ENCODE assay signal across 10 cellular contexts in the genomic region with DNA sequence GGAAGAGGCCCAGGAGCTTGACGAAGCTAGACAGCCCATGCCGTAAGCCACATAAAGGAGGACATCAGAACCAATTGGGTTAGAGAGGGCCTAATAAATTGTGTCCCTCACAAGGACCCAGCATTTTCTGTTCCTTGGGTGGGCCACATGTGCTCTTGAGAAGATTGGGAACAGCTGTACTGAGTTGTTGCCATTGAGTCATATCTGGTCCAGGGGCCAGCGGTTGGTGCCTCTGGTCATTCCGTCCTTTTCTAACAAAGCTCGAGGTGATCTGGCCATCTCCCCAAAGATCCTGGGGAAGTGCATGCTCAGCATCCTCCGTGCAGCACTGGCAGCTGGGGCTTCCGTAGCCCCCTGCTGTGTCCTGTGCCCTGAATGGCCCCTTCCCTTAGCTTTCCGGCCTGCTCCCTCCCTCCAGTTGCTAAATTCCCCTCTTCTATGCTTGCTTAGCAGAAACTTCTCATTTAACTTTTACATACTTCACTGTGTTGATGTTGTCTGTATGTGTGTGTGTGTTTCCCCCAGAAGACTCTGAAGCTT.
"Had no signal": no experiment of that assay in that cellular context is flagged by ENCODE, and none has a peak within 500 bp of the region (broad histone marks: within the 10 kb centered on the region; RNA-seq: fewer than 3 reads in every experiment).

No MANE protein-coding gene starts in this region.

- H3K27ac Mint-ChIP-seq: activated naive CD4-positive, alpha-beta T cell treated with anti-CD3 and anti-CD28 coated beads, Interleukin-2, amount 50 U/mL, for 24 hours; dendritic cell treated with granulocyte-macrophage colony-stimulating factor and Interleukin-4, amounts not matched to agents 40 ng/mL and 50 ng/mL, for 4 days; stimulated activated memory B cell treated with anti-CD40 and anti-IgM and Interleukin-4, amounts not matched to agents 10 μg/mL and 1 μg/mL and 100 μg/mL, for 72 hours had no signal

- ATAC-seq: stimulated activated memory B cell treated with anti-CD40 and anti-IgM and Interleukin-4, amounts not matched to agents 10 μg/mL and 1 μg/mL and 100 μg/mL, for 72 hours had no signal

- H3K9me3 Mint-ChIP-seq: activated naive CD4-positive, alpha-beta T cell treated with anti-CD3 and anti-CD28 coated beads, Interleukin-2, amount 50 U/mL, for 24 hours had no signal

- H3K27me3 Mint-ChIP-seq: activated naive CD4-positive, alpha-beta T cell treated with anti-CD3 and anti-CD28 coated beads, Interleukin-2, amount 50 U/mL, for 24 hours; dendritic cell treated with granulocyte-macrophage colony-stimulating factor and Interleukin-4, amounts not matched to agents 40 ng/mL and 50 ng/mL, for 4 days; stimulated activated memory B cell treated with anti-CD40 and anti-IgM and Interleukin-4, amounts not matched to agents 10 μg/mL and 1 μg/mL and 100 μg/mL, for 72 hours had no signal

- H3K4me3 ChIP-seq: gastrocnemius medialis, right lobe of liver, testis, upper lobe of left lung had no signal

- H3K4me3 Mint-ChIP-seq: activated naive CD4-positive, alpha-beta T cell treated with anti-CD3 and anti-CD28 coated beads, Interleukin-2, amount 50 U/mL, for 24 hours; brain; dendritic cell treated with granulocyte-macrophage colony-stimulating factor and Interleukin-4, amounts not matched to agents 40 ng/mL and 50 ng/mL, for 4 days; stimulated activated memory B cell treated with anti-CD40 and anti-IgM and Interleukin-4, amounts not matched to agents 10 μg/mL and 1 μg/mL and 100 μg/mL, for 72 hours had no signal

- H3K4me1 Mint-ChIP-seq: stimulated activated memory B cell treated with anti-CD40 and anti-IgM and Interleukin-4, amounts not matched to agents 10 μg/mL and 1 μg/mL and 100 μg/mL, for 72 hours had no signal

- DNase-seq: aorta, occipital lobe had no signal
